2 cellular contexts compared by ENCODE assay signal in the genomic region with DNA sequence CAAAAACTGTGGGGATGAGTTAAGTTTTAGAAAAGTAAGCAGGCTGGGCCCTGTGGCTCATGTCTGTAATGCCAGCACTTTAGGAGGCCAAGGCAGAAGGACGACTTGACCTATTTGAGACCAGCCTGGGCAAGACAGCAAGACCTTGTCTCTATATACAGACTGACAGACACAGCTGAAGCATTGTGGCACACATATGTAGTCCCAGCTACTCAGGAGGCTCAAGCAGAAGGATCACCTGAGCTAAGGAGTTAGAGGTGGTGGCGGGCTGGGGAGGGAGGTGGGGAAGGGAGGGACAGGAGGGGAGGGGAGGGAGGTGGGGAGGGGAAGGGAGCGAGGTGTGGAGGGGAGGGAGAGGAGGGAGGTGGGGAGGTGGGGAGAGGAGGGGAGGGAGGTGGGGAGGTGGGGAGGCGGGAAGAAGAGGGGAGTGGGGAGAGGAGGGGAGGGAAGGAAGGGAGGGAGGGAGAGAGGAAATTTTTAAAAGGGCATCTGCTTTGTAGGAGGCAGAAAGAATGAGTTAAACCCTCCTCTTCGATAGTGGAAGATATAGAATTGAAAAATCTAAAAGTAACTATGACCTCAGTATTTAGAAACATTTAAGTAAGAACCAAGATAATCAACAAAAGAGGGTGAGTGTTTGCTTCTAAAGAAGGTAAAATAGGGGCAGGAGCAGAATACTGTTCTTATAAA.
TF ChIP-seq lines count a peak whose summit lies in the region.

No MANE protein-coding gene starts in this region.

TF ChIP-seq in GM23338, 12 proteins besides CTCF, POLR2A, EP300 and RAD21:
- TF ChIP-seq ZNF114 (CRISPR knock-in tag; IDR thresholded peaks at IDR 0.05) (no peak), POLR2AphosphoS5 (IDR thresholded peaks at IDR 0.05; ENCODE audit: low read depth) (no peak), STAT1 (IDR thresholded peaks at IDR 0.05; ENCODE audit: unreplicated experiment) (no peak)
- TF ChIP-seq, protein P1, sequence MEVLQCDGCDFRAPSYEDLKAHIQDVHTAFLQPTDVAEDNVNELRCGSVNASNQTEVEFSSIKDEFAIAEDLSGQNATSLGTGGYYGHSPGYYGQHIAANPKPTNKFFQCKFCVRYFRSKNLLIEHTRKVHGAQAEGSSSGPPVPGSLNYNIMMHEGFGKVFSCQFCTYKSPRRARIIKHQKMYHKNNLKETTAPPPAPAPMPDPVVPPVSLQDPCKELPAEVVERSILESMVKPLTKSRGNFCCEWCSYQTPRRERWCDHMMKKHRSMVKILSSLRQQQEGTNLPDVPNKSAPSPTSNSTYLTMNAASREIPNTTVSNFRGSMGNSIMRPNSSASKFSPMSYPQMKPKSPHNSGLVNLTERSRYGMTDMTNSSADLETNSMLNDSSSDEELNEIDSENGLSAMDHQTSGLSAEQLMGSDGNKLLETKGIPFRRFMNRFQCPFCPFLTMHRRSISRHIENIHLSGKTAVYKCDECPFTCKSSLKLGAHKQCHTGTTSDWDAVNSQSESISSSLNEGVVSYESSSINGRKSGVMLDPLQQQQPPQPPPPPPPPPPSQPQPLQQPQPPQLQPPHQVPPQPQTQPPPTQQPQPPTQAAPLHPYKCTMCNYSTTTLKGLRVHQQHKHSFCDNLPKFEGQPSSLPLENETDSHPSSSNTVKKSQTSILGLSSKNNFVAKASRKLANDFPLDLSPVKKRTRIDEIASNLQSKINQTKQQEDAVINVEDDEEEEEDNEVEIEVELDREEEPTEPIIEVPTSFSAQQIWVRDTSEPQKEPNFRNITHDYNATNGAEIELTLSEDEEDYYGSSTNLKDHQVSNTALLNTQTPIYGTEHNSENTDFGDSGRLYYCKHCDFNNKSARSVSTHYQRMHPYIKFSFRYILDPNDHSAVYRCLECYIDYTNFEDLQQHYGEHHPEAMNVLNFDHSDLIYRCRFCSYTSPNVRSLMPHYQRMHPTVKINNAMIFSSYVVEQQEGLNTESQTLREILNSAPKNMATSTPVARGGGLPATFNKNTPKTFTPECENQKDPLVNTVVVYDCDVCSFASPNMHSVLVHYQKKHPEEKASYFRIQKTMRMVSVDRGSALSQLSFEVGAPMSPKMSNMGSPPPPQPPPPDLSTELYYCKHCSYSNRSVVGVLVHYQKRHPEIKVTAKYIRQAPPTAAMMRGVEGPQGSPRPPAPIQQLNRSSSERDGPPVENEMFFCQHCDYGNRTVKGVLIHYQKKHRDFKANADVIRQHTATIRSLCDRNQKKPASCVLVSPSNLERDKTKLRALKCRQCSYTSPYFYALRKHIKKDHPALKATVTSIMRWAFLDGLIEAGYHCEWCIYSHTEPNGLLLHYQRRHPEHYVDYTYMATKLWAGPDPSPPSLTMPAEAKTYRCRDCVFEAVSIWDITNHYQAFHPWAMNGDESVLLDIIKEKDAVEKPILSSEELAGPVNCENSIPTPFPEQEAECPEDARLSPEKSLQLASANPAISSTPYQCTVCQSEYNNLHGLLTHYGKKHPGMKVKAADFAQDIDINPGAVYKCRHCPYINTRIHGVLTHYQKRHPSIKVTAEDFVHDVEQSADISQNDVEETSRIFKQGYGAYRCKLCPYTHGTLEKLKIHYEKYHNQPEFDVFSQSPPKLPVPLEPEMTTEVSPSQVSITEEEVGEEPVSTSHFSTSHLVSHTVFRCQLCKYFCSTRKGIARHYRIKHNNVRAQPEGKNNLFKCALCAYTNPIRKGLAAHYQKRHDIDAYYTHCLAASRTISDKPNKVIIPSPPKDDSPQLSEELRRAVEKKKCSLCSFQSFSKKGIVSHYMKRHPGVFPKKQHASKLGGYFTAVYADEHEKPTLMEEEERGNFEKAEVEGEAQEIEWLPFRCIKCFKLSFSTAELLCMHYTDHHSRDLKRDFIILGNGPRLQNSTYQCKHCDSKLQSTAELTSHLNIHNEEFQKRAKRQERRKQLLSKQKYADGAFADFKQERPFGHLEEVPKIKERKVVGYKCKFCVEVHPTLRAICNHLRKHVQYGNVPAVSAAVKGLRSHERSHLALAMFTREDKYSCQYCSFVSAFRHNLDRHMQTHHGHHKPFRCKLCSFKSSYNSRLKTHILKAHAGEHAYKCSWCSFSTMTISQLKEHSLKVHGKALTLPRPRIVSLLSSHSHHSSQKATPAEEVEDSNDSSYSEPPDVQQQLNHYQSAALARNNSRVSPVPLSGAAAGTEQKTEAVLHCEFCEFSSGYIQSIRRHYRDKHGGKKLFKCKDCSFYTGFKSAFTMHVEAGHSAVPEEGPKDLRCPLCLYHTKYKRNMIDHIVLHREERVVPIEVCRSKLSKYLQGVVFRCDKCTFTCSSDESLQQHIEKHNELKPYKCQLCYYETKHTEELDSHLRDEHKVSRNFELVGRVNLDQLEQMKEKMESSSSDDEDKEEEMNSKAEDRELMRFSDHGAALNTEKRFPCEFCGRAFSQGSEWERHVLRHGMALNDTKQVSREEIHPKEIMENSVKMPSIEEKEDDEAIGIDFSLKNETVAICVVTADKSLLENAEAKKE (CRISPR knock-in tag; IDR thresholded peaks at IDR 0.05), result no peak
- TF ChIP-seq, protein P2, sequence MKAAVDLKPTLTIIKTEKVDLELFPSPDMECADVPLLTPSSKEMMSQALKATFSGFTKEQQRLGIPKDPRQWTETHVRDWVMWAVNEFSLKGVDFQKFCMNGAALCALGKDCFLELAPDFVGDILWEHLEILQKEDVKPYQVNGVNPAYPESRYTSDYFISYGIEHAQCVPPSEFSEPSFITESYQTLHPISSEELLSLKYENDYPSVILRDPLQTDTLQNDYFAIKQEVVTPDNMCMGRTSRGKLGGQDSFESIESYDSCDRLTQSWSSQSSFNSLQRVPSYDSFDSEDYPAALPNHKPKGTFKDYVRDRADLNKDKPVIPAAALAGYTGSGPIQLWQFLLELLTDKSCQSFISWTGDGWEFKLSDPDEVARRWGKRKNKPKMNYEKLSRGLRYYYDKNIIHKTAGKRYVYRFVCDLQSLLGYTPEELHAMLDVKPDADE (IDR thresholded peaks at IDR 0.05), result no peak

TF ChIP-seq in H1, 55 proteins besides CTCF, POLR2A, EP300 and RAD21:
- TF ChIP-seq, protein P3, sequence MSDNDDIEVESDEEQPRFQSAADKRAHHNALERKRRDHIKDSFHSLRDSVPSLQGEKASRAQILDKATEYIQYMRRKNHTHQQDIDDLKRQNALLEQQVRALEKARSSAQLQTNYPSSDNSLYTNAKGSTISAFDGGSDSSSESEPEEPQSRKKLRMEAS (IDR thresholded peaks at IDR 0.05), result no peak
- TF ChIP-seq SIRT6 (IDR thresholded peaks at IDR 0.05; ENCODE audit: low read length), result no peak
- TF ChIP-seq POLR2AphosphoS5 (IDR thresholded peaks at IDR 0.05; ENCODE audit: low read depth, low read length), result no peak
- no peak for TF ChIP-seq BCL11A (IDR thresholded peaks at IDR 0.05; ENCODE audit: low read depth in 2 of 2, low read length in 2 of 2)
- no peak for TF ChIP-seq SUZ12 (IDR thresholded peaks at IDR 0.05; ENCODE audit: low read length)
- no peak for TF ChIP-seq GABPA (IDR thresholded peaks at IDR 0.05; ENCODE audit: borderline replicate concordance, insufficient read depth, low read length)
- TF ChIP-seq TEAD4 (IDR thresholded peaks at IDR 0.05; ENCODE audit: low read depth, low read length), result no peak
- TF ChIP-seq, protein P4, sequence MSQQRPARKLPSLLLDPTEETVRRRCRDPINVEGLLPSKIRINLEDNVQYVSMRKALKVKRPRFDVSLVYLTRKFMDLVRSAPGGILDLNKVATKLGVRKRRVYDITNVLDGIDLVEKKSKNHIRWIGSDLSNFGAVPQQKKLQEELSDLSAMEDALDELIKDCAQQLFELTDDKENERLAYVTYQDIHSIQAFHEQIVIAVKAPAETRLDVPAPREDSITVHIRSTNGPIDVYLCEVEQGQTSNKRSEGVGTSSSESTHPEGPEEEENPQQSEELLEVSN (IDR thresholded peaks at IDR 0.05), result no peak
- TF ChIP-seq KDM1A (IDR thresholded peaks at IDR 0.05; ENCODE audit: borderline replicate concordance, low read length), result no peak
- TF ChIP-seq NANOG (IDR thresholded peaks at IDR 0.05; ENCODE audit: insufficient read depth, low read depth, low read length, poor library complexity, severe bottlenecking), result no peak
- no peak for TF ChIP-seq CEBPB (IDR thresholded peaks at IDR 0.05; ENCODE audit: low read depth, low read length)
- no peak for TF ChIP-seq TAF1 (IDR thresholded peaks at IDR 0.05; ENCODE audit: low read depth, low read length)
- no peak for TF ChIP-seq SP4 (IDR thresholded peaks at IDR 0.05; ENCODE audit: low read length)
- no peak for TF ChIP-seq HDAC2 (IDR thresholded peaks at IDR 0.05; ENCODE audit: borderline replicate concordance in 1 of 2, low read depth in 2 of 2, low read length in 2 of 2)
- no peak for TF ChIP-seq FOSL1 (IDR thresholded peaks at IDR 0.05; ENCODE audit: insufficient read depth, low read depth, low read length)
TF ChIP-seq in H1: peak in this region for 0.
